14 cellular contexts compared by ENCODE assay signal in genomic region chr2:122034797-122035196, GRCh38.
"Had no signal": no experiment of that assay in that cellular context is flagged by ENCODE, and none has a peak within 500 bp of the region (broad histone marks: within the 10 kb centered on the region; RNA-seq: fewer than 3 reads in every experiment).

No MANE protein-coding gene starts in this region.

- H3K9me3 ChIP-seq: esophagus squamous epithelium, thyroid gland, vagina had no signal

- H3K4me1 ChIP-seq: esophagus squamous epithelium, stomach, thyroid gland, vagina had no signal

- H3K27ac ChIP-seq: esophagus squamous epithelium, stomach, thyroid gland, vagina had no signal

- DNase-seq: activated CD4-positive, alpha-beta memory T cell treated with anti-CD3 and anti-CD28 coated beads, Interleukin-2, amount 10 ng/mL, durations not matched to agents 7 days and 5 days; activated gamma-delta T cell treated with Interleukin-2 at 50 U/mL for 16 hours; activated naive CD8-positive, alpha-beta T cell treated with anti-CD3 and anti-CD28 coated beads for 36 hours; activated T-cell treated with anti-CD3 and anti-CD28 coated beads, Interleukin-2, amount 50 U/mL, for 48 hours; anterior cingulate cortex; esophagus squamous epithelium; foreskin fibroblast; left colon; naive thymus-derived CD4-positive, alpha-beta T cell; stimulated activated CD4-positive, alpha-beta T cell treated with anti-CD3 and anti-CD28 coated beads, Interleukin-4, amount 100 ng/mL, for 4 hours; stomach; thyroid gland had no signal

- ATAC-seq: left colon; naive thymus-derived CD4-positive, alpha-beta T cell had no signal

- H3K27me3 ChIP-seq: esophagus squamous epithelium, stomach, thyroid gland, vagina had no signal

- H3K36me3 ChIP-seq: esophagus squamous epithelium, stomach, thyroid gland, vagina had no signal

- FAIRE-seq: bronchial epithelial cell had no signal

- H3K4me3 ChIP-seq: esophagus squamous epithelium, stomach, thyroid gland, vagina had no signal
